In the genomic region with DNA sequence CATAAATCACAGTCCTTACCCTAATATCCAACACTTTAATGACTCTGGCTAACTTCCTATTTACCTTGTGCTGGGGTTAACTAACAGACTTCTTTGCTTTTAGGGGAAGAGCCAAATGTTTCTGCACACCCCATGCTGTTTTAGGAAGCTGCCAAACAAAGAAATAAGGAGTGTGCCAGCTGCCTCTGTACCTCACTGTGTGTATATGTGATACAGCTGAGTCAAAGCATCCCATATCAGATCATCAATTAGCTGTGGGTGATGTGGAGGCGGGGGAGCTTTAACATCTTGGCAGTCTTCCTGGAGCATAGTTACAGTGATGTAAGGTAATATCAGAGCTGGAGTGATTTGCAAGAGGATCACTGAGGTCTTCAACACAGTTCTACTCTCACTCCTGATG, we compare ENCODE assay signal across 13 cellular contexts.
DNase-seq lines count a peak whose midpoint lies in the region; ATAC-seq and TF ChIP-seq lines count a peak whose summit lies in the region.
"Had no signal": no experiment of that assay in that cellular context is flagged by ENCODE, and none has a peak within 500 bp of the region (broad histone marks: within the 10 kb centered on the region; RNA-seq: fewer than 3 reads in every experiment).

No MANE protein-coding gene starts in this region.

- no peak overlapping the region for H3K4me3 ChIP-seq in AG04450 (ENCODE audit: low read depth, low read length)
- H3K4me3 ChIP-seq: BLaER1 treated with 17β-estradiol and CSF1 and Interleukin-3, amounts not matched to agents 10 nM and 100 nM; uterus had no signal

- peaks cover 17% of the 10 kb centered on the region for H3K27me3 Mint-ChIP-seq in T-helper 17 cell
- H3K27me3 Mint-ChIP-seq: memory B cell had no signal

- CTCF ChIA-PET in AG04450 (lab: Charles Lee): interaction anchor here (1.0 kb wide), 1 partner anchor 373 kb away, joined by 4 read pairs; no protein-coding TSS in a partner anchor

- POLR2A ChIA-PET in AG04450 (lab: Yijun Ruan, JAX): no interaction called here

- H3K9me3 ChIP-seq in AG04450 (ENCODE audit: control insufficient read depth, insufficient read depth, low read length): no peaks in the 10 kb centered on the region
- H3K9me3 ChIP-seq in T-helper 17 cell (ENCODE audit: control insufficient read depth, low read length, poor library complexity, severe bottlenecking): no peaks in the 10 kb centered on the region
- H3K9me3 ChIP-seq: BLaER1 treated with 17β-estradiol and CSF1 and Interleukin-3, amounts not matched to agents 10 nM and 100 nM; uterus had no signal

- H3K36me3 Mint-ChIP-seq in T-helper 17 cell (ENCODE audit: low read depth): no peaks in the 10 kb centered on the region
- H3K36me3 Mint-ChIP-seq: memory B cell had no signal

- peaks cover 2% of the 10 kb centered on the region for H3K27me3 ChIP-seq in AG04450 (ENCODE audit: control insufficient read depth, insufficient read depth, low read length)
- H3K27me3 ChIP-seq: BLaER1 treated with 17β-estradiol and CSF1 and Interleukin-3, amounts not matched to agents 10 nM and 100 nM; uterus had no signal

- no peak overlapping the region for H3K27ac Mint-ChIP-seq in T-helper 17 cell
- H3K27ac Mint-ChIP-seq: memory B cell had no signal

- H3K27ac ChIP-seq in AG04450 (ENCODE audit: low read depth, low read length): no peak overlapping the region
- H3K27ac ChIP-seq: BLaER1 treated with 17β-estradiol and CSF1 and Interleukin-3, amounts not matched to agents 10 nM and 100 nM; uterus had no signal

- ATAC-seq in T-helper 17 cell: no peak

- no peak overlapping the region for H3K4me3 Mint-ChIP-seq in T-helper 17 cell
- H3K4me3 Mint-ChIP-seq: memory B cell had no signal

- DNase-seq in AG04450 (ENCODE audit: low read depth, low spot score): peak; percentile 36
- DNase-seq in HS-5 (ENCODE audit: low read depth): peak; percentile 56
- peak; percentile 2 for DNase-seq in SW480 (ENCODE audit: low spot score)
- peak; percentile 63 for DNase-seq in fibroblast of the conjunctiva (ENCODE audit: low read depth)
- no peak for DNase-seq in ecto neural progenitor cell (ENCODE audit: low spot score)
- no peak for DNase-seq in T-helper 17 cell
- DNase-seq in C1 segment of cervical spinal cord (lab: John Stamatoyannopoulos, UW): no peak
- DNase-seq in activated CD4-positive, alpha-beta T cell treated with anti-CD3 and anti-CD28 coated beads for 4 hours: no peak
- DNase-seq: glutamatergic neuron, retina, uterus had no signal

- H3K4me1 Mint-ChIP-seq in T-helper 17 cell: no peaks in the 10 kb centered on the region
- H3K4me1 Mint-ChIP-seq: memory B cell had no signal

- TF ChIP-seq CTCF in AG04450 (IDR thresholded peaks at IDR 0.05; ENCODE audit: low read depth, low read length): no peak

Comparison
In these comparisons a context has a peak if more than half of its experiments do, and no peak if none do; other contexts are left out.
1. DNase-seq: peak in AG04450 (single experiment), HS-5 (single experiment), SW480 (single experiment) and fibroblast of the conjunctiva (single experiment); none in ecto neural progenitor cell (single experiment), T-helper 17 cell (0 of 3), C1 segment of cervical spinal cord (0 of 14) and activated CD4-positive, alpha-beta T cell treated with anti-CD3 and anti-CD28 coated beads for 4 hours (0 of 2).